Comparison of ENCODE assay signal across 8 cellular contexts in the genomic region with DNA sequence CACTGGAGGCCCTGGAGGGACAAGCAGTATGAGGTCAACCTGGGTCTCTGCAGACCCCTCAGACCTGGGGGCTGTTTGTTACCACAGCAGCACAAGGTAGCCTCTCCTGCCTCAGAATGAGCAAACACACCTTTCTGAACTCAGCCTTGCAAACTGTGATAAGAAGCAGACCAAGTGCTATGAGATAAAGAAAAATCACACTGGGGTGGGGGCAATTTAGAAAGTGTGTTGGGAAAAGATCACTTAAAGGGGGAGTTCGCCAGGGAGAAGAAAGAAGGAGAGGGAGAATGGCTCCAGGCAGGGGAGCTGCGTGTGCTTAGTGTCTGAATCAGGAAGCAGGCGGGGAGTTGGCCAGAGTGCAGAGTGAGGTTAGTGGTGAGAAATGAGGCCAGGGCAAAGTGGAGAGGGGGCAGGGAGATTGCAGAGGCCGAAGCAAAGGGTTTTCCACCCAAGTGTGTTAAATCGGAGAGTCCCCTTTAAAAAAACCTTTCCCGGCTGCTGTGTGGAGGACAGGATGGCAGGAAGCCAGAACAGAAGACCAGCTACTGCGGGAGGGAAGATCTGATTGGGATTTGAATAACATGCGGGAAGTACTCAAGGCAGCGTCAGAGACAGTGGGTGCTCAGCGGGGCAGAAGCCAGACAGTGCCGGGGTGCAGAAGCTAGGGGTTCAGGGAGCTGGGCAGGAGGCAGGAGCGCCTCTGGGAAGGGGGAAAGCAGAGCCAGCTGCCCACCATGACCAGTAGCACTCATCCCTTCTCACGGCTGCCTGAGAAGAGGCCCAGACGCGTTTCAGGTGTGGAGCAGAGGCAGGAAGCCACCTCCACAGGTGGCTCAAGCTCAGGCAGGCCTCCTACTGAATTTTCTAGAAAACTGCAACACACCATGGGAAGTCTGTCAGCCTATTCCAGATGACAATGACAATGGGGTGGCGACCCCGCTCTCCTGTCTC. TPM values are rescaled to one million over a fixed set of nuclear protein-coding genes. Genes with fewer than 3 reads are reported as not detected.
DNase-seq lines count a peak whose midpoint lies in the region; ATAC-seq and TF ChIP-seq lines count a peak whose summit lies in the region.

No MANE protein-coding gene starts in this region.

- no peaks in the 10 kb centered on the region for H3K27me3 Mint-ChIP-seq in activated T-helper 1 cell treated with anti-CD3 and anti-CD28 coated beads, Interleukin-12 subunit alpha, Interleukin-12 subunit beta, Interleukin-2, Interleukin-4 antibody, amounts not matched to agents 30 ng/mL and 10 ng/mL and 1 ng/mL, durations not matched to agents 14 hours and 24 hours and 36 hours (ENCODE audit: insufficient read depth)
- no peaks in the 10 kb centered on the region for H3K27me3 Mint-ChIP-seq in neural crest cell (ENCODE audit: low read depth)

- peaks cover 77% of the 10 kb centered on the region for H3K4me1 Mint-ChIP-seq in activated T-helper 1 cell treated with anti-CD3 and anti-CD28 coated beads, Interleukin-12 subunit alpha, Interleukin-12 subunit beta, Interleukin-2, Interleukin-4 antibody, amounts not matched to agents 30 ng/mL and 10 ng/mL and 1 ng/mL, durations not matched to agents 14 hours and 24 hours and 36 hours (ENCODE audit: low read depth)
- H3K4me1 Mint-ChIP-seq in neural crest cell, result peaks cover 47% of the 10 kb centered on the region

- H3K36me3 Mint-ChIP-seq in activated T-helper 1 cell treated with anti-CD3 and anti-CD28 coated beads, Interleukin-12 subunit alpha, Interleukin-12 subunit beta, Interleukin-2, Interleukin-4 antibody, amounts not matched to agents 30 ng/mL and 10 ng/mL and 1 ng/mL, durations not matched to agents 14 hours and 24 hours and 36 hours (ENCODE audit: low read depth), result peaks cover 28% of the 10 kb centered on the region
- H3K36me3 Mint-ChIP-seq in neural crest cell (ENCODE audit: low read depth), result peaks cover 2% of the 10 kb centered on the region

- peaks cover 4% of the 10 kb centered on the region for H3K9me3 Mint-ChIP-seq in activated T-helper 1 cell treated with anti-CD3 and anti-CD28 coated beads, Interleukin-12 subunit alpha, Interleukin-12 subunit beta, Interleukin-2, Interleukin-4 antibody, amounts not matched to agents 30 ng/mL and 10 ng/mL and 1 ng/mL, durations not matched to agents 14 hours and 24 hours and 36 hours
- H3K9me3 Mint-ChIP-seq in neural crest cell, result no peaks in the 10 kb centered on the region

- H3K27me3 ChIP-seq in H7 (ENCODE audit: control insufficient read depth, insufficient read depth, low read length), result no peaks in the 10 kb centered on the region

- intact Hi-C loops in activated T-helper 1 cell treated with anti-CD3 and anti-CD28 coated beads, Interleukin-12 subunit alpha, Interleukin-12 subunit beta, Interleukin-2, Interleukin-4 antibody, amounts not matched to agents 30 ng/mL and 10 ng/mL and 1 ng/mL, durations not matched to agents 14 hours and 24 hours and 36 hours (cut with micrococcal nuclease), result loop anchor here (1.0 to 5.0 kb wide), 2 partner anchors 9 to 40 kb away; partner anchors contain the start of gene ADA

- H3K4me3 Mint-ChIP-seq in activated T-helper 1 cell treated with anti-CD3 and anti-CD28 coated beads, Interleukin-12 subunit alpha, Interleukin-12 subunit beta, Interleukin-2, Interleukin-4 antibody, amounts not matched to agents 30 ng/mL and 10 ng/mL and 1 ng/mL, durations not matched to agents 14 hours and 24 hours and 36 hours, result peak overlapping the region; percentile 31
- H3K4me3 Mint-ChIP-seq in neural crest cell, result no peak overlapping the region

- H3K4me3 ChIP-seq in H7 (ENCODE audit: insufficient read depth, low read depth, low read length), result no peak overlapping the region
- peak overlapping the region; percentile 9 for H3K4me3 ChIP-seq in fibroblast of villous mesenchyme (ENCODE audit: low read depth, low read length)

- H3K27ac Mint-ChIP-seq in activated T-helper 1 cell treated with anti-CD3 and anti-CD28 coated beads, Interleukin-12 subunit alpha, Interleukin-12 subunit beta, Interleukin-2, Interleukin-4 antibody, amounts not matched to agents 30 ng/mL and 10 ng/mL and 1 ng/mL, durations not matched to agents 14 hours and 24 hours and 36 hours, result peak overlapping the region; percentile 97
- H3K27ac Mint-ChIP-seq in neural crest cell (ENCODE audit: unreplicated experiment), result peak overlapping the region; percentile 23

- TF ChIP-seq CTCF in fibroblast of villous mesenchyme (IDR thresholded peaks at IDR 0.05; ENCODE audit: insufficient read depth, low read depth, low read length), result no peak
- no peak for TF ChIP-seq CTCF in neural crest cell (conservative IDR thresholded peaks at IDR 0.05)

- peak; percentile 68 for DNase-seq in COLO829 (ENCODE audit: low spot score)
- DNase-seq in H7, result peak; percentile 75
- peak; percentile 51 for DNase-seq in NCI-H510A (lab: John Stamatoyannopoulos, UW)
- no peak for DNase-seq in activated T-helper 1 cell treated with anti-CD3 and anti-CD28 coated beads, Interleukin-12 subunit alpha, Interleukin-12 subunit beta, Interleukin-2, Interleukin-4 antibody, amounts not matched to agents 30 ng/mL and 10 ng/mL and 1 ng/mL, durations not matched to agents 14 hours and 24 hours and 36 hours (ENCODE audit: low spot score)
- peak; percentile 95 for DNase-seq in fibroblast of villous mesenchyme (ENCODE audit: low read depth)
- no peak for DNase-seq in neural crest cell (ENCODE audit: low read depth, low spot score)

- H3K36me3 ChIP-seq in H7 (replicated peaks; ENCODE audit: control insufficient read depth, insufficient read depth, low read length), result no peaks in the 10 kb centered on the region; the same call in 1 of the 2 replicates

- ATAC-seq in HG02763 (IDR thresholded peaks at IDR 0.05; ENCODE audit: unreplicated experiment), result no peak
- no peak for ATAC-seq in GM18502 (IDR thresholded peaks at IDR 0.05; ENCODE audit: poor library complexity, unreplicated experiment)

RNA-seq across cellular contexts. Expression of gene ADA, which starts 9.0 kb away (rescaled TPM):
- total RNA-seq in H7 (2014; rRNA removed; shearing (Covaris generic)), result 14.9 and 18.9 TPM in 2 replicates
- total RNA-seq in activated T-helper 1 cell treated with anti-CD3 and anti-CD28 coated beads, Interleukin-12 subunit alpha, Interleukin-12 subunit beta, Interleukin-2, Interleukin-4 antibody, amounts not matched to agents 30 ng/mL and 10 ng/mL and 1 ng/mL, durations not matched to agents 14 hours and 24 hours and 36 hours, result 45.1 and 45.5 TPM in 2 replicates
- total RNA-seq in fibroblast of villous mesenchyme (6.4 and 10.4 TPM in 2 replicates), neural crest cell (8.2 and 9.0 TPM in 2 replicates)

Comparison
In these comparisons a context has a peak if more than half of its experiments do, and no peak if none do; other contexts are left out.
1. DNase-seq: peak in COLO829 (single experiment), H7 (single experiment), NCI-H510A (single experiment) and fibroblast of villous mesenchyme (single experiment); none in activated T-helper 1 cell treated with anti-CD3 and anti-CD28 coated beads, Interleukin-12 subunit alpha, Interleukin-12 subunit beta, Interleukin-2, Interleukin-4 antibody, amounts not matched to agents 30 ng/mL and 10 ng/mL and 1 ng/mL, durations not matched to agents 14 hours and 24 hours and 36 hours (single experiment) and neural crest cell (single experiment).